Comparison of ENCODE assay signal across 20 cellular contexts in the genomic region with DNA sequence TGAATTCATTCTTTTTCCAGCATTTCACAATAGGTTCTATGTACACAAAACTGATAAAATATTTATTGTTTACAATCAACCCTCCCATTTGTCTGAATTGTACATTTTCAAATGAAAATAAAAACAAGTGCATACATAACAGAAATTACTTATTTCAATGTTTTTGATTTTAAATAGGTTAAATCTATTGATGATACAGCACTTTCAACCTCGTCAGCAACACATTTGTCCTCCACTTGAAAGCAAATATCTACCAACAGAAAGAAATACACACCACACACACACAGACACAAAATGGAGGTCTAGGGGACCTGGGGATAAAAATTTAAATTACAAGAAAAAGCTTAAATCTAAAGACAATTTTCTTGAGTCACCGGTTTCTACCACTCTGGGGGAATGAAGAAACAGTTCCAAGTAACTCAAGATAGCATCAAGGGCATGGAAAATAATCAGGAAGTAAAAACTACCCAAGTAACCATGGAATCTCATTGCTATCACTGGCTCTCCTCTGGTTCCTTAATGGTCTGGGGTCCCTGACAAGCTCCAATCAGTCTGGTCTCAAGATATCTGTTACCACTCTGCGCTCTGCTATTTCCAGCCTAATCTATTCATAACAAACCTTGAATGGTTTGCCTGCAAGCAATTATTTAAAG. TPM values are rescaled to one million over a fixed set of nuclear protein-coding genes. Genes with fewer than 3 reads are reported as not detected.
DNase-seq lines count a peak whose midpoint lies in the region; ATAC-seq and TF ChIP-seq lines count a peak whose summit lies in the region.
"Had no signal": no experiment of that assay in that cellular context is flagged by ENCODE, and none has a peak within 500 bp of the region (broad histone marks: within the 10 kb centered on the region; RNA-seq: fewer than 3 reads in every experiment).

No MANE protein-coding gene starts in this region.

- H3K36me3 ChIP-seq in mammary epithelial cell (ENCODE audit: insufficient read depth, low read length) (peaks cover 11% of the 10 kb centered on the region), SK-N-MC (ENCODE audit: insufficient read depth, low read length) (peaks cover 65% of the 10 kb centered on the region), lower lobe of right lung (peaks cover 19% of the 10 kb centered on the region)

- no peak for ATAC-seq in effector memory CD8-positive, alpha-beta T cell (replicated peaks)
- no peak for ATAC-seq in stimulated activated effector memory CD8-positive, alpha-beta T cell treated with anti-CD3 and anti-CD28 coated beads, Interleukin-12 subunit alpha, Interleukin-12 subunit beta, amount 100 ng/mL, for 72 hours
- no peak for ATAC-seq in lower lobe of right lung
- ATAC-seq: activated T-helper 17 cell treated with anti-CD3 and anti-CD28 coated beads, Interleukin-2, amount 50 U/mL, for 72 hours; HCT116 had no signal

- intact Hi-C loops in MCF 10A (cut with micrococcal nuclease), result no loop called here
- intact Hi-C loops in mammary epithelial cell (cut with micrococcal nuclease), result no loop called here
- intact Hi-C loops in lower lobe of right lung (cut with DNase I), result no loop called here

- no peak overlapping the region for H3K4me3 Mint-ChIP-seq in MCF 10A (ENCODE audit: unreplicated experiment)
- H3K4me3 Mint-ChIP-seq in effector memory CD8-positive, alpha-beta T cell, result no peak overlapping the region
- H3K4me3 Mint-ChIP-seq in stimulated activated effector memory CD8-positive, alpha-beta T cell treated with anti-CD3 and anti-CD28 coated beads, Interleukin-12 subunit alpha, Interleukin-12 subunit beta, amount 100 ng/mL, for 72 hours, result no peak overlapping the region
- H3K4me3 Mint-ChIP-seq: activated T-helper 17 cell treated with anti-CD3 and anti-CD28 coated beads, Interleukin-2, amount 50 U/mL, for 72 hours; brain had no signal

- H3K27me3 Mint-ChIP-seq in MCF 10A (ENCODE audit: insufficient read depth, unreplicated experiment), result no peaks in the 10 kb centered on the region
- H3K27me3 Mint-ChIP-seq in effector memory CD8-positive, alpha-beta T cell, result no peaks in the 10 kb centered on the region
- H3K27me3 Mint-ChIP-seq: activated T-helper 17 cell treated with anti-CD3 and anti-CD28 coated beads, Interleukin-2, amount 50 U/mL, for 72 hours; brain; progenitor cell of endocrine pancreas had no signal

- peak overlapping the region; percentile 37 for H3K27ac Mint-ChIP-seq in MCF 10A (ENCODE audit: low read depth, unreplicated experiment)
- peak overlapping the region; percentile 42 to 87 for H3K27ac Mint-ChIP-seq in effector memory CD8-positive, alpha-beta T cell
- H3K27ac Mint-ChIP-seq in stimulated activated effector memory CD8-positive, alpha-beta T cell treated with anti-CD3 and anti-CD28 coated beads, Interleukin-12 subunit alpha, Interleukin-12 subunit beta, amount 100 ng/mL, for 72 hours, result peak overlapping the region; percentile 46
- H3K27ac Mint-ChIP-seq: activated T-helper 17 cell treated with anti-CD3 and anti-CD28 coated beads, Interleukin-2, amount 50 U/mL, for 72 hours; progenitor cell of endocrine pancreas had no signal

- in situ Hi-C loops in mammary epithelial cell (cut with MboI; ENCODE audit: low sequenced_read_pairs in 2 of 2), result no loop called here

- H3K4me3 ChIP-seq in mammary epithelial cell (replicated peaks in 1 of 3; ENCODE audit: insufficient read depth in 1 of 3, low read depth in 2 of 3, low read length in 3 of 3), result no peak overlapping the region
- H3K4me3 ChIP-seq in SK-N-MC, result no peak overlapping the region
- H3K4me3 ChIP-seq in lower lobe of right lung, result no peak overlapping the region
- H3K4me3 ChIP-seq: BLaER1 treated with 17β-estradiol and CSF1 and Interleukin-3, amounts not matched to agents 10 nM and 100 nM; coronary artery; MG63 had no signal

- H3K27me3 ChIP-seq in mammary epithelial cell (ENCODE audit: insufficient read depth, low read length) (no peaks in the 10 kb centered on the region), lower lobe of right lung (ENCODE audit: low read depth) (no peaks in the 10 kb centered on the region)
- H3K27me3 ChIP-seq: BLaER1 treated with 17β-estradiol and CSF1 and Interleukin-3, amounts not matched to agents 10 nM and 100 nM; MG63 had no signal

- no peak for DNase-seq in MCF 10A (ENCODE audit: unreplicated experiment)
- no peak for DNase-seq in mammary epithelial cell
- no peak for DNase-seq in SK-N-MC (ENCODE audit: low read depth, low spot score)
- no peak for DNase-seq in effector memory CD8-positive, alpha-beta T cell
- no peak for DNase-seq in stimulated activated effector memory CD8-positive, alpha-beta T cell treated with anti-CD3 and anti-CD28 coated beads, Interleukin-12 subunit alpha, Interleukin-12 subunit beta, amount 100 ng/mL, for 72 hours (ENCODE audit: low spot score in 2 of 2)
- no peak for DNase-seq in COR-L47 (lab: John Stamatoyannopoulos, UW)
- no peak for DNase-seq in kidney tubule cell (ENCODE audit: low spot score)
- no peak for DNase-seq in lower lobe of right lung
- DNase-seq: DMS153, mesenchymal stem cell, MG63, NCI-H1694, NCI-H2171 treated with DMSO at 0.1 percent for 48 hours, NCI-H526 treated with DMSO at 0.1 percent for 48 hours had no signal

- TF ChIP-seq CTCF in MCF 10A (IDR thresholded peaks at IDR 0.05; ENCODE audit: unreplicated experiment) (no peak), mammary epithelial cell (conservative IDR thresholded peaks at IDR 0.05 in 1 of 2, IDR thresholded peaks at IDR 0.05 in 1 of 2; ENCODE audit: extremely low read depth in 1 of 2, insufficient read depth in 1 of 2, low read depth in 1 of 2, low read length in 2 of 2) (no peak), lower lobe of right lung (IDR thresholded peaks at IDR 0.05) (no peak)

- peaks cover 16% of the 10 kb centered on the region for H3K36me3 Mint-ChIP-seq in MCF 10A (ENCODE audit: insufficient read depth, unreplicated experiment)
- peaks cover 21% of the 10 kb centered on the region for H3K36me3 Mint-ChIP-seq in effector memory CD8-positive, alpha-beta T cell (ENCODE audit: insufficient read depth)
- H3K36me3 Mint-ChIP-seq in stimulated activated effector memory CD8-positive, alpha-beta T cell treated with anti-CD3 and anti-CD28 coated beads, Interleukin-12 subunit alpha, Interleukin-12 subunit beta, amount 100 ng/mL, for 72 hours, result peaks cover 58% of the 10 kb centered on the region

- H3K27ac ChIP-seq in mammary epithelial cell (ENCODE audit: insufficient read depth, low read depth, low read length) (no peak overlapping the region), SK-N-MC (peak overlapping the region; percentile 38), lower lobe of right lung (no peak overlapping the region)
- H3K27ac ChIP-seq: coronary artery had no signal

- POLR2A ChIA-PET in MCF 10A (lab: Yijun Ruan, JAX), result interaction anchor here (0.5 to 1.8 kb wide), 4 partner anchors 12 to 1202 kb away, joined by 3 to 8 read pairs (median 4); no protein-coding TSS in a partner anchor

- no TSS peak for BruUV-seq in MCF 10A (replicated peaks; lab: Mats Ljungman, UMichigan)
- no TSS peak for BruUV-seq in mammary epithelial cell (replicated peaks; lab: Mats Ljungman, UMichigan)

- peaks cover 84% of the 10 kb centered on the region for H3K79me2 ChIP-seq in mammary epithelial cell (ENCODE audit: insufficient read depth, low read length)

- H2AFZ ChIP-seq in mammary epithelial cell (ENCODE audit: low read depth, low read length), result no peak overlapping the region

- WGBS in mammary epithelial cell (ENCODE audit: low coverage, missing lambda C conversion rate), result 100% methylated on average over 3 of the region's 3 CpGs

- H3K4me2 ChIP-seq in mammary epithelial cell (ENCODE audit: insufficient read depth, low read depth, low read length), result no peak overlapping the region
- H3K4me2 ChIP-seq: BLaER1 treated with 17β-estradiol and CSF1 and Interleukin-3, amounts not matched to agents 10 nM and 100 nM had no signal

- H3K4me1 Mint-ChIP-seq in MCF 10A (ENCODE audit: insufficient read depth, unreplicated experiment), result peaks cover 12% of the 10 kb centered on the region
- peaks cover 5 to 16% of the 10 kb centered on the region in 2 donors for H3K4me1 Mint-ChIP-seq in effector memory CD8-positive, alpha-beta T cell (ENCODE audit: low read depth in 2 of 2)
- peaks cover 19% of the 10 kb centered on the region for H3K4me1 Mint-ChIP-seq in stimulated activated effector memory CD8-positive, alpha-beta T cell treated with anti-CD3 and anti-CD28 coated beads, Interleukin-12 subunit alpha, Interleukin-12 subunit beta, amount 100 ng/mL, for 72 hours

- H4K20me1 ChIP-seq in mammary epithelial cell (ENCODE audit: insufficient read depth, low read length), result no peaks in the 10 kb centered on the region

- no peaks in the 10 kb centered on the region for H3K9me3 Mint-ChIP-seq in MCF 10A (ENCODE audit: unreplicated experiment)
- no peaks in the 10 kb centered on the region for H3K9me3 Mint-ChIP-seq in effector memory CD8-positive, alpha-beta T cell
- no peaks in the 10 kb centered on the region for H3K9me3 Mint-ChIP-seq in stimulated activated effector memory CD8-positive, alpha-beta T cell treated with anti-CD3 and anti-CD28 coated beads, Interleukin-12 subunit alpha, Interleukin-12 subunit beta, amount 100 ng/mL, for 72 hours
- H3K9me3 Mint-ChIP-seq: activated T-helper 17 cell treated with anti-CD3 and anti-CD28 coated beads, Interleukin-2, amount 50 U/mL, for 72 hours; brain had no signal

- dilution Hi-C loops in mammary epithelial cell (cut with HindIII; ENCODE audit: low sequenced_read_pairs), result no loop called here

- H3K9me3 ChIP-seq in mammary epithelial cell (replicated peaks; ENCODE audit: insufficient read depth, low read length) (no peaks in the 10 kb centered on the region), SK-N-MC (ENCODE audit: low read depth, low read length) (peaks cover 10% of the 10 kb centered on the region), lower lobe of right lung (no peaks in the 10 kb centered on the region)
- H3K9me3 ChIP-seq: MG63 had no signal

- CTCF ChIA-PET in MCF 10A (lab: Yijun Ruan, JAX), result interaction anchor here (0.9 kb wide), 1 partner anchor 12 kb away, joined by 3 read pairs; no protein-coding TSS in a partner anchor
- CTCF ChIA-PET in mammary epithelial cell (lab: Charles Lee; ENCODE audit: low non-redundant PET), result no interaction called here

- H3K4me1 ChIP-seq in mammary epithelial cell (ENCODE audit: insufficient read depth, low read length) (no peaks in the 10 kb centered on the region), lower lobe of right lung (no peaks in the 10 kb centered on the region)

- H3K9ac ChIP-seq in mammary epithelial cell (ENCODE audit: insufficient read depth, low read length) (no peak overlapping the region), SK-N-MC (ENCODE audit: insufficient read length) (no peak overlapping the region)
- H3K9ac ChIP-seq: BLaER1 treated with 17β-estradiol and CSF1 and Interleukin-3, amounts not matched to agents 10 nM and 100 nM had no signal

RNA-seq across cellular contexts. Expression of a gene that starts 27.6 kb away (rescaled TPM):
- 62.8 and 65.7 TPM in 2 replicates for total RNA-seq in MCF 10A (2022)
- total RNA-seq in mammary epithelial cell, result 10 to 100 TPM; 66.2 to 70.6 TPM
- polyA plus RNA-seq in mammary epithelial cell, result 41.9 TPM
- 105 TPM for polyA minus RNA-seq in mammary epithelial cell
- total RNA-seq in lower lobe of right lung, result 57.4 TPM
